ENCODE assay signal across 1 cellular context in genomic region chr20:5950271-5951031, GRCh38.
TF ChIP-seq lines count a peak whose summit lies in the region.

TSS of gene MCM8 (plus strand) at chr20:5950652. CDS start at chr20:5952016, 1,364 bp downstream.
TSS of gene TRMT6 (minus strand) at chr20:5950533. CDS start at chr20:5950405, 128 bp downstream.

TF ChIP-seq in HepG2, 621 proteins besides CTCF, POLR2A, EP300 and RAD21 (continues in another document):
- TF ChIP-seq FIP1L1 (IDR thresholded peaks at IDR 0.05; ENCODE audit: borderline replicate concordance, insufficient read depth, low read depth, low read length) (0 out of 2 replicates have a peak, but pooled peaks have one; percentile 73), ZNF737 (CRISPR knock-in tag; IDR thresholded peaks at IDR 0.05; ENCODE audit: borderline replicate concordance) (no peak; the same call in 1 of the 2 replicates), HNF4A (CRISPR knock-in tag; IDR thresholded peaks at IDR 0.05) (0 out of 2 replicates have a peak, but pooled peaks have one; percentile 4), SMC3 (IDR thresholded peaks at IDR 0.05; ENCODE audit: low read length) (no peak; the same call in 1 of the 2 replicates), ZNF274 (CRISPR knock-in tag; IDR thresholded peaks at IDR 0.05) (peak; percentile 95; the same call in 1 of the 2 replicates), KLF11 (CRISPR knock-in tag; IDR thresholded peaks at IDR 0.05) (peak; percentile 94), TP53 (CRISPR knock-in tag; conservative IDR thresholded peaks at IDR 0.05) (peak; percentile 53; the same call in 1 of the 2 replicates), ZSCAN20 (CRISPR knock-in tag; IDR thresholded peaks at IDR 0.05; ENCODE audit: borderline replicate concordance) (no peak; the same call in 1 of the 2 replicates), TCF12 (IDR thresholded peaks at IDR 0.05) (no peak), TCF12 (CRISPR knock-in tag; IDR thresholded peaks at IDR 0.05) (peak; percentile 96), ZNF776 (CRISPR knock-in tag; IDR thresholded peaks at IDR 0.05) (peak; percentile 92), ZNF496 (CRISPR knock-in tag; IDR thresholded peaks at IDR 0.05; ENCODE audit: insufficient replicate concordance) (no peak), ZNF510 (CRISPR knock-in tag; IDR thresholded peaks at IDR 0.05; ENCODE audit: low read depth) (peak; percentile 96), TEAD3 (CRISPR knock-in tag; optimal IDR thresholded peaks at IDR 0.05; ENCODE audit: borderline replicate concordance) (peak; percentile 69), TCF7L2 (IDR thresholded peaks at IDR 0.05; ENCODE audit: low read depth, low read length) (no peak), ZNF382 (CRISPR knock-in tag; IDR thresholded peaks at IDR 0.05; ENCODE audit: borderline replicate concordance) (no peak), ZNF792 (CRISPR knock-in tag; IDR thresholded peaks at IDR 0.05) (peak; percentile 98), CBX2 (IDR thresholded peaks at IDR 0.05; ENCODE audit: low read depth, low read length) (no peak; the same call in 1 of the 2 replicates), CBX2 (CRISPR knock-in tag; IDR thresholded peaks at IDR 0.05; ENCODE audit: low read depth) (peak; percentile 68; the same call in 1 of the 2 replicates), ZNF589 (CRISPR knock-in tag; conservative IDR thresholded peaks at IDR 0.05) (peak; percentile 44; the same call in 1 of the 2 replicates), MTA1 (CRISPR knock-in tag; IDR thresholded peaks at IDR 0.05; ENCODE audit: borderline replicate concordance) (peak; percentile 73; the same call in 1 of the 2 replicates), ZNF138 (CRISPR knock-in tag; IDR thresholded peaks at IDR 0.05; ENCODE audit: low read depth) (peak; percentile 78), HMGXB3 (CRISPR knock-in tag; IDR thresholded peaks at IDR 0.05; ENCODE audit: borderline replicate concordance) (peak; percentile 94), ZSCAN21 (CRISPR knock-in tag; IDR thresholded peaks at IDR 0.05; ENCODE audit: borderline replicate concordance) (peak; percentile 97), ZNF446 (CRISPR knock-in tag; IDR thresholded peaks at IDR 0.05) (peak; percentile 74; the same call in 1 of the 2 replicates), ZNF790 (CRISPR knock-in tag; IDR thresholded peaks at IDR 0.05; ENCODE audit: borderline replicate concordance) (no peak; the same call in 1 of the 2 replicates), TCF7 (IDR thresholded peaks at IDR 0.05; ENCODE audit: low read depth) (no peak), ARNT (IDR thresholded peaks at IDR 0.05) (no peak), ZNF513 (CRISPR knock-in tag; conservative IDR thresholded peaks at IDR 0.05) (no peak), MTA3 (CRISPR knock-in tag; IDR thresholded peaks at IDR 0.05) (no peak), NCOA2 (CRISPR knock-in tag; IDR thresholded peaks at IDR 0.05) (peak; percentile 74), ZNF441 (CRISPR knock-in tag; IDR thresholded peaks at IDR 0.05; ENCODE audit: borderline replicate concordance) (0 out of 2 replicates have a peak, but pooled peaks have one; percentile 39), MAFF (IDR thresholded peaks at IDR 0.05; ENCODE audit: low read depth, low read length) (no peak), BCL3 (CRISPR knock-in tag; IDR thresholded peaks at IDR 0.05) (0 out of 2 replicates have a peak, but pooled peaks have one; percentile 74), ZNF709 (CRISPR knock-in tag; IDR thresholded peaks at IDR 0.05) (peak; percentile 89)
- TF ChIP-seq, protein P1, sequence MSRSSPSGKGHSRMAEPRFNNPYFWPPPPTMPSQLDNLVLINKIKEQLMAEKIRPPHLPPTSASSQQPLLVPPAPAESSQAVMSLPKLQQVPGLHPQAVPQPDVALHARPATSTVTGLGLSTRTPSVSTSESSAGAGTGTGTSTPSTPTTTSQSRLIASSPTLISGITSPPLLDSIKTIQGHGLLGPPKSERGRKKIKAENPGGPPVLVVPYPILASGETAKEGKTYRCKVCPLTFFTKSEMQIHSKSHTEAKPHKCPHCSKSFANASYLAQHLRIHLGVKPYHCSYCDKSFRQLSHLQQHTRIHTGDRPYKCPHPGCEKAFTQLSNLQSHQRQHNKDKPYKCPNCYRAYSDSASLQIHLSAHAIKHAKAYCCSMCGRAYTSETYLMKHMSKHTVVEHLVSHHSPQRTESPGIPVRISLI (CRISPR knock-in tag; IDR thresholded peaks at IDR 0.05; ENCODE audit: borderline replicate concordance): peak; percentile 81; the same call in 1 of the 2 replicates
- TF ChIP-seq, protein P2, sequence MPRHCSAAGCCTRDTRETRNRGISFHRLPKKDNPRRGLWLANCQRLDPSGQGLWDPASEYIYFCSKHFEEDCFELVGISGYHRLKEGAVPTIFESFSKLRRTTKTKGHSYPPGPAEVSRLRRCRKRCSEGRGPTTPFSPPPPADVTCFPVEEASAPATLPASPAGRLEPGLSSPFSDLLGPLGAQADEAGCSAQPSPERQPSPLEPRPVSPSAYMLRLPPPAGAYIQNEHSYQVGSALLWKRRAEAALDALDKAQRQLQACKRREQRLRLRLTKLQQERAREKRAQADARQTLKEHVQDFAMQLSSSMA (CRISPR knock-in tag; IDR thresholded peaks at IDR 0.05): peak; percentile 94; the same call in 1 of the 2 replicates
- TF ChIP-seq, protein P3, sequence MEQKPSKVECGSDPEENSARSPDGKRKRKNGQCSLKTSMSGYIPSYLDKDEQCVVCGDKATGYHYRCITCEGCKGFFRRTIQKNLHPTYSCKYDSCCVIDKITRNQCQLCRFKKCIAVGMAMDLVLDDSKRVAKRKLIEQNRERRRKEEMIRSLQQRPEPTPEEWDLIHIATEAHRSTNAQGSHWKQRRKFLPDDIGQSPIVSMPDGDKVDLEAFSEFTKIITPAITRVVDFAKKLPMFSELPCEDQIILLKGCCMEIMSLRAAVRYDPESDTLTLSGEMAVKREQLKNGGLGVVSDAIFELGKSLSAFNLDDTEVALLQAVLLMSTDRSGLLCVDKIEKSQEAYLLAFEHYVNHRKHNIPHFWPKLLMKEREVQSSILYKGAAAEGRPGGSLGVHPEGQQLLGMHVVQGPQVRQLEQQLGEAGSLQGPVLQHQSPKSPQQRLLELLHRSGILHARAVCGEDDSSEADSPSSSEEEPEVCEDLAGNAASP (CRISPR knock-in tag; IDR thresholded peaks at IDR 0.05; ENCODE audit: borderline replicate concordance): peak; percentile 81
- TF ChIP-seq, protein P4, sequence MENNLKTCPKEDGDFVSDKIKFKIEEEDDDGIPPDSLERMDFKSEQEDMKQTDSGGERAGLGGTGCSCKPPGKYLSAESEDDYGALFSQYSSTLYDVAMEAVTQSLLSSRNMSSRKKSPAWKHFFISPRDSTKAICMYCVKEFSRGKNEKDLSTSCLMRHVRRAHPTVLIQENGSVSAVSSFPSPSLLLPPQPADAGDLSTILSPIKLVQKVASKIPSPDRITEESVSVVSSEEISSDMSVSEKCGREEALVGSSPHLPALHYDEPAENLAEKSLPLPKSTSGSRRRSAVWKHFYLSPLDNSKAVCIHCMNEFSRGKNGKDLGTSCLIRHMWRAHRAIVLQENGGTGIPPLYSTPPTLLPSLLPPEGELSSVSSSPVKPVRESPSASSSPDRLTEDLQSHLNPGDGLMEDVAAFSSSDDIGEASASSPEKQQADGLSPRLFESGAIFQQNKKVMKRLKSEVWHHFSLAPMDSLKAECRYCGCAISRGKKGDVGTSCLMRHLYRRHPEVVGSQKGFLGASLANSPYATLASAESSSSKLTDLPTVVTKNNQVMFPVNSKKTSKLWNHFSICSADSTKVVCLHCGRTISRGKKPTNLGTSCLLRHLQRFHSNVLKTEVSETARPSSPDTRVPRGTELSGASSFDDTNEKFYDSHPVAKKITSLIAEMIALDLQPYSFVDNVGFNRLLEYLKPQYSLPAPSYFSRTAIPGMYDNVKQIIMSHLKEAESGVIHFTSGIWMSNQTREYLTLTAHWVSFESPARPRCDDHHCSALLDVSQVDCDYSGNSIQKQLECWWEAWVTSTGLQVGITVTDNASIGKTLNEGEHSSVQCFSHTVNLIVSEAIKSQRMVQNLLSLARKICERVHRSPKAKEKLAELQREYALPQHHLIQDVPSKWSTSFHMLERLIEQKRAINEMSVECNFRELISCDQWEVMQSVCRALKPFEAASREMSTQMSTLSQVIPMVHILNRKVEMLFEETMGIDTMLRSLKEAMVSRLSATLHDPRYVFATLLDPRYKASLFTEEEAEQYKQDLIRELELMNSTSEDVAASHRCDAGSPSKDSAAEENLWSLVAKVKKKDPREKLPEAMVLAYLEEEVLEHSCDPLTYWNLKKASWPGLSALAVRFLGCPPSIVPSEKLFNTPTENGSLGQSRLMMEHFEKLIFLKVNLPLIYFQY (CRISPR knock-in tag; IDR thresholded peaks at IDR 0.05; ENCODE audit: borderline replicate concordance): peak; percentile 91
- TF ChIP-seq, protein P5, sequence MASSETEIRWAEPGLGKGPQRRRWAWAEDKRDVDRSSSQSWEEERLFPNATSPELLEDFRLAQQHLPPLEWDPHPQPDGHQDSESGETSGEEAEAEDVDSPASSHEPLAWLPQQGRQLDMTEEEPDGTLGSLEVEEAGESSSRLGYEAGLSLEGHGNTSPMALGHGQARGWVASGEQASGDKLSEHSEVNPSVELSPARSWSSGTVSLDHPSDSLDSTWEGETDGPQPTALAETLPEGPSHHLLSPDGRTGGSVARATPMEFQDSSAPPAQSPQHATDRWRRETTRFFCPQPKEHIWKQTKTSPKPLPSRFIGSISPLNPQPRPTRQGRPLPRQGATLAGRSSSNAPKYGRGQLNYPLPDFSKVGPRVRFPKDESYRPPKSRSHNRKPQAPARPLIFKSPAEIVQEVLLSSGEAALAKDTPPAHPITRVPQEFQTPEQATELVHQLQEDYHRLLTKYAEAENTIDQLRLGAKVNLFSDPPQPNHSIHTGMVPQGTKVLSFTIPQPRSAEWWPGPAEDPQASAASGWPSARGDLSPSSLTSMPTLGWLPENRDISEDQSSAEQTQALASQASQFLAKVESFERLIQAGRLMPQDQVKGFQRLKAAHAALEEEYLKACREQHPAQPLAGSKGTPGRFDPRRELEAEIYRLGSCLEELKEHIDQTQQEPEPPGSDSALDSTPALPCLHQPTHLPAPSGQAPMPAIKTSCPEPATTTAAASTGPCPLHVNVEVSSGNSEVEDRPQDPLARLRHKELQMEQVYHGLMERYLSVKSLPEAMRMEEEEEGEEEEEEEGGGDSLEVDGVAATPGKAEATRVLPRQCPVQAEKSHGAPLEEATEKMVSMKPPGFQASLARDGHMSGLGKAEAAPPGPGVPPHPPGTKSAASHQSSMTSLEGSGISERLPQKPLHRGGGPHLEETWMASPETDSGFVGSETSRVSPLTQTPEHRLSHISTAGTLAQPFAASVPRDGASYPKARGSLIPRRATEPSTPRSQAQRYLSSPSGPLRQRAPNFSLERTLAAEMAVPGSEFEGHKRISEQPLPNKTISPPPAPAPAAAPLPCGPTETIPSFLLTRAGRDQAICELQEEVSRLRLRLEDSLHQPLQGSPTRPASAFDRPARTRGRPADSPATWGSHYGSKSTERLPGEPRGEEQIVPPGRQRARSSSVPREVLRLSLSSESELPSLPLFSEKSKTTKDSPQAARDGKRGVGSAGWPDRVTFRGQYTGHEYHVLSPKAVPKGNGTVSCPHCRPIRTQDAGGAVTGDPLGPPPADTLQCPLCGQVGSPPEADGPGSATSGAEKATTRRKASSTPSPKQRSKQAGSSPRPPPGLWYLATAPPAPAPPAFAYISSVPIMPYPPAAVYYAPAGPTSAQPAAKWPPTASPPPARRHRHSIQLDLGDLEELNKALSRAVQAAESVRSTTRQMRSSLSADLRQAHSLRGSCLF (CRISPR knock-in tag; IDR thresholded peaks at IDR 0.05; ENCODE audit: borderline replicate concordance): peak; percentile 65; the same call in 1 of the 2 replicates
